Comparison of ENCODE assay signal across 9 cellular contexts in genomic region chr17:30812218-30813177, GRCh38. TPM values are rescaled to one million over a fixed set of nuclear protein-coding genes. Genes with fewer than 3 reads are reported as not detected.
DNase-seq lines count a peak whose midpoint lies in the region; ATAC-seq and TF ChIP-seq lines count a peak whose summit lies in the region.
"Had no signal": no experiment of that assay in that cellular context is flagged by ENCODE, and none has a peak within 500 bp of the region (broad histone marks: within the 10 kb centered on the region; RNA-seq: fewer than 3 reads in every experiment).

No MANE protein-coding gene starts in this region.

- H3K9me3 Mint-ChIP-seq in activated B cell treated with CpG ODN at 0.5 μM for 24 hours: no peaks in the 10 kb centered on the region

- 57 to 61% methylated on average over 5 of the region's 5 CpGs for WGBS in upper lobe of left lung, 2 donors

- H3K4me3 ChIP-seq in fibroblast of pulmonary artery (replicated peaks; ENCODE audit: low read depth, low read length) (no peak overlapping the region), upper lobe of left lung (no peak overlapping the region)

- H3K27me3 ChIP-seq in upper lobe of left lung: no peaks in the 10 kb centered on the region

- H3K4me1 Mint-ChIP-seq in activated B cell treated with CpG ODN at 0.5 μM for 24 hours: peaks cover 61% of the 10 kb centered on the region

- H3K27me3 Mint-ChIP-seq in activated B cell treated with CpG ODN at 0.5 μM for 24 hours: no peaks in the 10 kb centered on the region

- H3K27ac Mint-ChIP-seq in activated B cell treated with CpG ODN at 0.5 μM for 24 hours: peak overlapping the region; percentile 87

- POLR2A ChIA-PET in activated B cell treated with CpG ODN at 0.5 μM for 24 hours (lab: Charles Lee): interaction anchor here (0.7 to 5.5 kb wide), 2 partner anchors 11 to 114 kb away, joined by 11 to 152 read pairs; partner anchors contain the start of gene CRLF3

- no peak for TF ChIP-seq EP300 in upper lobe of left lung (IDR thresholded peaks at IDR 0.05)

- H3K9me3 ChIP-seq in upper lobe of left lung: no peaks in the 10 kb centered on the region

- peak overlapping the region in 3 of 4 donors; percentile 12 to 78 (median 74) for H3K27ac ChIP-seq in upper lobe of left lung

- CTCF ChIA-PET in activated B cell treated with CpG ODN at 0.5 μM for 24 hours (lab: Charles Lee): interaction anchor here (0.7 to 1.4 kb wide), 2 partner anchors 11 to 14 kb away, joined by 3 to 4 read pairs; no protein-coding TSS in a partner anchor

- no peaks in the 10 kb centered on the region for H3K36me3 ChIP-seq in upper lobe of left lung

- H3K4me3 Mint-ChIP-seq in activated B cell treated with CpG ODN at 0.5 μM for 24 hours: no peak overlapping the region

- H3K36me3 Mint-ChIP-seq in activated B cell treated with CpG ODN at 0.5 μM for 24 hours (ENCODE audit: low read depth): peaks cover 21% of the 10 kb centered on the region

- peaks cover 16 to 55% (median 30%) of the 10 kb centered on the region in 4 donors for H3K4me1 ChIP-seq in upper lobe of left lung

- no peak for TF ChIP-seq POLR2A in upper lobe of left lung (IDR thresholded peaks at IDR 0.05)

- intact Hi-C loops in Right ventricle myocardium superior (cut with DNase I): no loop called here
- intact Hi-C loops in cardiac septum (cut with DNase I): no loop called here
- intact Hi-C loops in activated B cell treated with CpG ODN at 0.5 μM for 24 hours (cut with micrococcal nuclease): no loop called here

- ATAC-seq in Right ventricle myocardium superior (ENCODE audit: poor library complexity) (peak; percentile 41), activated B cell treated with CpG ODN at 0.5 μM for 24 hours (ENCODE audit: low read depth) (no peak), upper lobe of left lung (ENCODE audit: low FRiP score in 2 of 2) (no peak), HG03095 (IDR thresholded peaks at IDR 0.05; ENCODE audit: unreplicated experiment) (no peak), GM19324 (IDR thresholded peaks at IDR 0.05; ENCODE audit: low FRiP score, unreplicated experiment) (no peak)

- TF ChIP-seq CTCF in activated B cell treated with CpG ODN at 0.5 μM for 24 hours (IDR thresholded peaks at IDR 0.05): no peak
- TF ChIP-seq CTCF in fibroblast of pulmonary artery (IDR thresholded peaks at IDR 0.05; ENCODE audit: low read length, missing control alignments): no peak
- no peak for TF ChIP-seq CTCF in upper lobe of left lung (IDR thresholded peaks at IDR 0.05)

- DNase-seq in Right ventricle myocardium superior (no peak), cardiac septum (ENCODE audit: low spot score) (no peak), activated B cell treated with CpG ODN at 0.5 μM for 24 hours (no peak), fibroblast of pulmonary artery (ENCODE audit: low read depth) (peak; percentile 18), upper lobe of left lung (no peak), HuH-7.5 (ENCODE audit: low spot score) (no peak)
- DNase-seq: mesendoderm had no signal

RNA-seq across cellular contexts. Expression of gene CRLF3, which starts 12.0 kb away (rescaled TPM):
- total RNA-seq in Right ventricle myocardium superior (6.4 TPM), cardiac septum (5.1 TPM), activated B cell treated with CpG ODN at 0.5 μM for 24 hours (53.5 and 54.9 TPM in 2 replicates), upper lobe of left lung (10 to 100 TPM in 5 of 6 donors, 1 to 10 TPM in 1; 8.1 to 26.4 (median 17.8) TPM)

RNA-seq across cellular contexts. Expression of gene ATAD5, which starts 19.3 kb away (rescaled TPM):
- 0.38 TPM for total RNA-seq in Right ventricle myocardium superior
- total RNA-seq in cardiac septum: 0.48 TPM
- total RNA-seq in activated B cell treated with CpG ODN at 0.5 μM for 24 hours: 6.6 and 8.7 TPM in 2 replicates
- 1 to 10 TPM; 1.5 to 6.3 (median 1.9) TPM for total RNA-seq in upper lobe of left lung
